In the genomic region with DNA sequence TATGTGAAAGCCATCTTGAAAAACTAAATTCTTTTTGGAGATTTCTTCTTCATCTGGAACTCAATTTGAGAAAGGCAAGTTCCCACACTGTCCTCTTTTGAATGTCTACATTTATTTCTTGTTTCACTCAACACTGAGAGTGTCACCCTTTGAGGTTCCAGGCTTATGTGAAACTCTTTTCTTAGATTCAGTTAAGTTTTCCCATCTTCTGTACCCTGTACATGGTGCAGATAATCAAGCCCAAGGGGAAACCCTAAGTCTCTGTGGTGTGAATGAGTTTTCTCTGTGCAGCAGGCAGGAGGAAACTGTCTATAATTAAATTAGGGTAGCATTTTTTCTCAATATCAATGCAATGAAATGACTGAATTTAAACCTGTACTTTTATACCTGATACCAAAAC, we compare ENCODE assay signal across 13 cellular contexts.
DNase-seq lines count a peak whose midpoint lies in the region; ATAC-seq and TF ChIP-seq lines count a peak whose summit lies in the region.
"Had no signal": no experiment of that assay in that cellular context is flagged by ENCODE, and none has a peak within 500 bp of the region (broad histone marks: within the 10 kb centered on the region; RNA-seq: fewer than 3 reads in every experiment).

No MANE protein-coding gene starts in this region.

- ATAC-seq in GM18907 (IDR thresholded peaks at IDR 0.05; ENCODE audit: unreplicated experiment): peak; percentile 98
- peak; percentile 98 for ATAC-seq in GM21528 (IDR thresholded peaks at IDR 0.05; ENCODE audit: low FRiP score, unreplicated experiment)
- ATAC-seq in HG03045 (IDR thresholded peaks at IDR 0.05; ENCODE audit: unreplicated experiment): peak; percentile 89

- no peaks in the 10 kb centered on the region for H4K20me1 ChIP-seq in MM.1S (ENCODE audit: insufficient read depth, low read length)

- H3K27me3 ChIP-seq in MM.1S (replicated peaks; ENCODE audit: insufficient read depth, low read length) (no peaks in the 10 kb centered on the region), ascending aorta (no peaks in the 10 kb centered on the region)

- no peak overlapping the region for H2AFZ ChIP-seq in MM.1S (ENCODE audit: low read length)

- H3K36me3 ChIP-seq in MM.1S (replicated peaks; ENCODE audit: insufficient read depth, low read length): no peaks in the 10 kb centered on the region
- no peaks in the 10 kb centered on the region for H3K36me3 ChIP-seq in ascending aorta

- H3F3A ChIP-seq in MM.1S (ENCODE audit: insufficient read depth, low read length): no peaks in the 10 kb centered on the region

- H3K4me2 ChIP-seq in MM.1S (ENCODE audit: low read depth, low read length): peak overlapping the region; percentile 4; the same call in 1 of the 2 replicates

- no peaks in the 10 kb centered on the region for H3K79me2 ChIP-seq in MM.1S (ENCODE audit: low read length)

- intact Hi-C loops in ascending aorta (cut with DNase I): no loop called here

- DNase-seq in MM.1S (peak; percentile 38), MV-4-11 (lab: John Stamatoyannopoulos, UW) (no peak), ascending aorta (ENCODE audit: low spot score in 2 of 2) (no peak), NK-92 (lab: John Stamatoyannopoulos, UW; ENCODE audit: unreplicated experiment) (no peak), NCI-H187 (lab: John Stamatoyannopoulos, UW) (no peak)
- DNase-seq: activated CD4-positive, alpha-beta T cell treated with anti-CD3 and anti-CD28 coated beads, Interleukin-2, amount 10 ng/mL, durations not matched to agents 24 days and 14 days; activated gamma-delta T cell; CD4-positive, alpha-beta memory T cell; mesenchymal stem cell; NCI-H1092 had no signal

- H3K4me1 ChIP-seq in MM.1S (ENCODE audit: low read length) (peaks cover 5% of the 10 kb centered on the region; the same call in 1 of the 2 replicates), ascending aorta (no peaks in the 10 kb centered on the region)

- TF ChIP-seq CTCF in MM.1S (IDR thresholded peaks at IDR 0.05; ENCODE audit: low read length) (no peak), ascending aorta (IDR thresholded peaks at IDR 0.05) (no peak)

- no peak overlapping the region for H3K4me3 ChIP-seq in MM.1S (ENCODE audit: low read length)
- H3K4me3 ChIP-seq in ascending aorta: no peak overlapping the region

- no peak overlapping the region for H3K9ac ChIP-seq in MM.1S (ENCODE audit: low read length)

- H3K9me2 ChIP-seq in MM.1S (replicated peaks; ENCODE audit: insufficient read depth, low read length): no peaks in the 10 kb centered on the region

- H3K27ac ChIP-seq in MM.1S (ENCODE audit: low read length): peak overlapping the region; percentile 30; the same call in 1 of the 2 replicates
- no peak overlapping the region for H3K27ac ChIP-seq in ascending aorta

- H3K9me3 ChIP-seq in MM.1S (replicated peaks; ENCODE audit: insufficient read depth, low read length) (no peaks in the 10 kb centered on the region), ascending aorta (no peaks in the 10 kb centered on the region)
